In genomic region chr14:39268393-39268792, GRCh38 we compare ENCODE assay signal across 7 cellular contexts. TPM values are rescaled to one million over a fixed set of nuclear protein-coding genes. Genes with fewer than 3 reads are reported as not detected.
A peak's percentile ranks its signal among the peaks of the same experiment; 100 is the strongest.
DNase-seq lines count a peak whose midpoint lies in the region; ATAC-seq and TF ChIP-seq lines count a peak whose summit lies in the region.

No MANE protein-coding gene starts in this region.

- no peak for ATAC-seq in HG02870 (IDR thresholded peaks at IDR 0.05; ENCODE audit: unreplicated experiment)

- H3K36me3 ChIP-seq in brain microvascular endothelial cell (replicated peaks) = no peaks in the 10 kb centered on the region
- no peaks in the 10 kb centered on the region for H3K36me3 ChIP-seq in mesodermal cell (ENCODE audit: control insufficient read depth, insufficient read depth, low read length)

- H3K9me3 ChIP-seq in mesodermal cell (ENCODE audit: control insufficient read depth, low read length) = peaks cover 10% of the 10 kb centered on the region

- in situ Hi-C loops in brain microvascular endothelial cell (cut with HindIII; ENCODE audit: low pct_ligation_motif_present, low sequenced_read_pairs) = no loop called here

- TF ChIP-seq CTCF in GM12865 (IDR thresholded peaks at IDR 0.05; ENCODE audit: insufficient read depth, low read depth, low read length, missing control alignments) (no peak), brain microvascular endothelial cell (IDR thresholded peaks at IDR 0.05; ENCODE audit: low read depth, low read length, missing control alignments) (no peak)

- 68 to 69% methylated on average over 2 of the region's 2 CpGs for WGBS in mesodermal cell (ENCODE audit: insufficient coverage in 2 of 2), 2 experiments

- DNase-seq in GM12865 (ENCODE audit: low read depth) (peak; percentile 24), NCI-H2107 treated with DMSO at 0.1 percent for 48 hours (lab: John Stamatoyannopoulos, UW; ENCODE audit: unreplicated experiment) (peak; percentile 89), brain microvascular endothelial cell (no peak), UCSD-AML1 (lab: John Stamatoyannopoulos, UW; ENCODE audit: unreplicated experiment) (no peak), mesenteric fat pad (ENCODE audit: low spot score) (no peak)

- H3K27ac ChIP-seq in brain microvascular endothelial cell = no peak overlapping the region
- H3K27ac ChIP-seq in mesodermal cell (ENCODE audit: low read depth, low read length, severe bottlenecking) = no peak overlapping the region

- H3K4me1 ChIP-seq in mesodermal cell (ENCODE audit: control insufficient read depth, insufficient read depth, low read length, poor library complexity, severe bottlenecking) = peaks cover 4% of the 10 kb centered on the region

- no peaks in the 10 kb centered on the region for H3K27me3 ChIP-seq in brain microvascular endothelial cell (replicated peaks)

- peak overlapping the region; percentile 99 for H3K4me3 ChIP-seq in GM12865 (ENCODE audit: low read depth, low read length)
- peak overlapping the region; percentile 88 for H3K4me3 ChIP-seq in brain microvascular endothelial cell (ENCODE audit: low read depth, low read length)
- peak overlapping the region; percentile 78 for H3K4me3 ChIP-seq in mesodermal cell (ENCODE audit: extremely low read depth, insufficient read depth, low read length, poor library complexity, severe bottlenecking)

RNA-seq across cellular contexts. Expression of gene MIA2, which starts 34.7 kb away (rescaled TPM):
- 13.2 TPM for polyA plus RNA-seq in mesodermal cell (2013, experiment 1 of 2)
- 17.3 TPM for polyA plus RNA-seq in mesodermal cell (2013, experiment 2 of 2)
- total RNA-seq in mesenteric fat pad = 16.8 TPM

Comparison
In these comparisons a context has a peak if more than half of its experiments do, and no peak if none do; other contexts are left out.
1. DNase-seq: peak in GM12865 (single experiment) and NCI-H2107 treated with DMSO at 0.1 percent for 48 hours (single experiment); none in brain microvascular endothelial cell (single experiment), UCSD-AML1 (single experiment) and mesenteric fat pad (single experiment).
2. Peak in every context shown above with its lines, with median percentiles within 50 percentile points of each other: H3K4me3 ChIP-seq.